In genomic region chr14:44372807-44373497, GRCh38 we compare ENCODE assay signal across 19 cellular contexts.
"Had no signal": no experiment of that assay in that cellular context is flagged by ENCODE, and none has a peak within 500 bp of the region (broad histone marks: within the 10 kb centered on the region; RNA-seq: fewer than 3 reads in every experiment).

No MANE protein-coding gene starts in this region.

- DNase-seq: KBM-7, MG63, NCI-H1092, NCI-H1105 treated with DMSO at 0.1 percent for 48 hours, NCI-H1417 treated with DMSO at 0.1 percent for 48 hours, NCI-H146, NCI-H1694 treated with DMSO at 0.1 percent for 48 hours, NCI-H1930, NCI-H2081, NCI-H2107, NCI-H2227 treated with DMSO at 0.1 percent for 48 hours, NCI-H524, NCI-H526 treated with DMSO at 0.1 percent for 48 hours, NCI-H748 treated with DMSO at 0.1 percent for 48 hours, PC-9, Peyer's patch, SHP77, SK-N-SH, SW 1271 had no signal

- H3K9ac ChIP-seq: SK-N-SH had no signal

- H3K9me3 ChIP-seq: MG63, SK-N-SH had no signal

- H3K4me3 ChIP-seq: MG63, PC-9, Peyer's patch had no signal

- H3K27me3 ChIP-seq: MG63, Peyer's patch had no signal

- H2AFZ ChIP-seq: PC-9 had no signal

- H3K36me3 ChIP-seq: MG63, Peyer's patch had no signal

- H3K4me1 ChIP-seq: Peyer's patch had no signal

- H3K27ac ChIP-seq: PC-9 had no signal

- H3K4me2 ChIP-seq: PC-9, SK-N-SH had no signal
